ENCODE assay signal across 8 cellular contexts in the genomic region with DNA sequence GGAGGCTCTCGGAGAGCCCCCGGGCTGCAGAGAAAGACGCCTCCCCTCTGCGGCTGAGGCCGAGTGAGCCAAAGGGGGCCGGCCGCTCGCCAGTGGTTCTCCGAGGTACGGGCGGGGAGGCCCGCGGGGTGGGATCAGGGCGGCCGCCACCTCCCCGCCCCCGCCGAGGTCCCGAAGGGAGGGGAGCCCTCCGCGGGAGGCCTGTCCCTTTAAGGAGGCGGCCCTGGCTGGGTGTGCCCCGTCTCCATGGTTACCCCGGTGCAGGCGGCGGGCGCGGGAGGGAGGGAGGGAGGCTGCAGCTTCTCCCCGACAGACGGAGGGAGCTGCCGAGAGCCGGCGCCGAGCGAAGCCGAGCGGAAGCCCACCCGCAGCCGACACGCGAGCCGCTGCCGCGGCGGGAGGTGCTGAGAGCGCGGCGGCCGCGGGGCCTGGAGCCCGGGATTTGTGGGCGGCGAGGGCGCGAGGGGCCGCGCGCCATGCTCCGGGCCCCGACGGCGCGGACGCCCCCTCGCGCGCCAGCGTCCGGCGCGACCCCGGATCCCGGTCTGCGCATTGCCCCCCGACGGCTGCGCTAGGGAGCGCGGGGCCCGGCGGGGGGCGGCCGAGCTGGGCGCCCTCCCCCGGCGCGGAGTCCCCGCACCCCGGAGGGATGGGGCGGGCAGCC. TPM values are rescaled to one million over a fixed set of nuclear protein-coding genes. Genes with fewer than 3 reads are reported as not detected.
DNase-seq lines count a peak whose midpoint lies in the region; ATAC-seq, FAIRE-seq and TF ChIP-seq lines count a peak whose summit lies in the region.

A gene with protein sequence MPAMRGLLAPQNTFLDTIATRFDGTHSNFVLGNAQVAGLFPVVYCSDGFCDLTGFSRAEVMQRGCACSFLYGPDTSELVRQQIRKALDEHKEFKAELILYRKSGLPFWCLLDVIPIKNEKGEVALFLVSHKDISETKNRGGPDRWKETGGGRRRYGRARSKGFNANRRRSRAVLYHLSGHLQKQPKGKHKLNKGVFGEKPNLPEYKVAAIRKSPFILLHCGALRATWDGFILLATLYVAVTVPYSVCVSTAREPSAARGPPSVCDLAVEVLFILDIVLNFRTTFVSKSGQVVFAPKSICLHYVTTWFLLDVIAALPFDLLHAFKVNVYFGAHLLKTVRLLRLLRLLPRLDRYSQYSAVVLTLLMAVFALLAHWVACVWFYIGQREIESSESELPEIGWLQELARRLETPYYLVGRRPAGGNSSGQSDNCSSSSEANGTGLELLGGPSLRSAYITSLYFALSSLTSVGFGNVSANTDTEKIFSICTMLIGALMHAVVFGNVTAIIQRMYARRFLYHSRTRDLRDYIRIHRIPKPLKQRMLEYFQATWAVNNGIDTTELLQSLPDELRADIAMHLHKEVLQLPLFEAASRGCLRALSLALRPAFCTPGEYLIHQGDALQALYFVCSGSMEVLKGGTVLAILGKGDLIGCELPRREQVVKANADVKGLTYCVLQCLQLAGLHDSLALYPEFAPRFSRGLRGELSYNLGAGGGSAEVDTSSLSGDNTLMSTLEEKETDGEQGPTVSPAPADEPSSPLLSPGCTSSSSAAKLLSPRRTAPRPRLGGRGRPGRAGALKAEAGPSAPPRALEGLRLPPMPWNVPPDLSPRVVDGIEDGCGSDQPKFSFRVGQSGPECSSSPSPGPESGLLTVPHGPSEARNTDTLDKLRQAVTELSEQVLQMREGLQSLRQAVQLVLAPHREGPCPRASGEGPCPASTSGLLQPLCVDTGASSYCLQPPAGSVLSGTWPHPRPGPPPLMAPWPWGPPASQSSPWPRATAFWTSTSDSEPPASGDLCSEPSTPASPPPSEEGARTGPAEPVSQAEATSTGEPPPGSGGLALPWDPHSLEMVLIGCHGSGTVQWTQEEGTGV (plus strand): TSS at position 291 of the 664 bp plus-strand sequence. CDS start 387 bp downstream, outside the sequence.

- ATAC-seq in HG02763 (IDR thresholded peaks at IDR 0.05; ENCODE audit: unreplicated experiment): peak; percentile 62
- peak; percentile 88 to 90 for ATAC-seq in activated CD4-positive, CD25-positive, alpha-beta regulatory T cell treated with anti-CD3 and anti-CD28 coated beads, Interleukin-2, amount 50 U/mL, for 24 hours
- ATAC-seq in GM18870 (IDR thresholded peaks at IDR 0.05; ENCODE audit: unreplicated experiment): no peak

- H3K4me3 ChIP-seq in kidney (ENCODE audit: low read length in 2 of 2): peak within 1 kb of the TSS; percentile 39 to 48

- intact Hi-C loops in kidney (cut with DNase I): no loop called here

- DNase-seq in EH (ENCODE audit: low read depth) (peak; percentile 78), NCI-H2171 treated with DMSO at 0.1 percent for 48 hours (lab: John Stamatoyannopoulos, UW) (peak; percentile 77), kidney (peak; percentile 95)
- peak; percentile 86 for DNase-seq in central memory CD4-positive, alpha-beta T cell
- peak; percentile 87 for DNase-seq in stimulated activated CD4-positive, alpha-beta T cell treated with anti-CD3 and anti-CD28 coated beads, Interleukin-15, amount 100 ng/mL, for 24 hours

- H3K4me1 ChIP-seq in kidney (ENCODE audit: control insufficient read depth in 1 of 2, insufficient read depth in 1 of 2, low read depth in 1 of 2, low read length in 2 of 2): peaks cover 0 to 15% of the 10 kb centered on the region in 2 donors

- no peaks in the 10 kb centered on the region for H3K9me3 ChIP-seq in kidney (ENCODE audit: control insufficient read depth in 1 of 2, low read length in 2 of 2)

- no peak within 1 kb of the TSS for H3K27ac ChIP-seq in kidney (ENCODE audit: low read depth in 2 of 2, low read length in 2 of 2)

- H3K9ac ChIP-seq in kidney (ENCODE audit: low read length in 2 of 2): no peak within 1 kb of the TSS

- TF ChIP-seq CTCF in kidney (IDR thresholded peaks at IDR 0.05; ENCODE audit: borderline replicate concordance, extremely low read depth, insufficient read depth): no peak

- no peak for FAIRE-seq in kidney (lab: Jason Lieb, UNC)

- no peaks in the 10 kb centered on the region for H3K36me3 ChIP-seq in kidney (ENCODE audit: control insufficient read depth in 1 of 2, insufficient read depth in 2 of 2, low read length in 2 of 2)

RNA-seq across cellular contexts. Expression of the gene that starts here (rescaled TPM):
- 2.8 TPM for total RNA-seq in kidney
- polyA plus RNA-seq in kidney (ENCODE audit: insufficient read depth, low read depth, low replicate concordance): 1.4 TPM
